Comparison of ENCODE assay signal across 8 cellular contexts in genomic region chr1:228647523-228648444, GRCh38.
DNase-seq lines count a peak whose midpoint lies in the region; ATAC-seq, FAIRE-seq and TF ChIP-seq lines count a peak whose summit lies in the region.

No MANE protein-coding gene starts in this region.

- CTCF ChIA-PET in A549 (lab: Yijun Ruan, JAX): interaction anchor here (0.9 to 1.4 kb wide), 2 partner anchors 16 to 580 kb away, joined by 3 to 4 read pairs; no protein-coding TSS in a partner anchor

- H3K9me3 ChIP-seq in A549 (no peaks in the 10 kb centered on the region), neuronal stem cell (replicated peaks in 1 of 2; ENCODE audit: control insufficient read depth in 2 of 2, insufficient read depth in 1 of 2, low read depth in 1 of 2, low read length in 2 of 2) (no peaks in the 10 kb centered on the region)

- H3K4me3 ChIP-seq in A549: peak overlapping the region; percentile 57
- peak overlapping the region; percentile 44 for H3K4me3 ChIP-seq in GM12865 (ENCODE audit: low read depth, low read length)
- H3K4me3 ChIP-seq in fibroblast of villous mesenchyme (ENCODE audit: low read depth, low read length): peak overlapping the region; percentile 62
- peak overlapping the region; percentile 81 to 89 for H3K4me3 ChIP-seq in neuronal stem cell (ENCODE audit: low read length in 2 of 2)

- TF ChIP-seq CTCF in A549 (IDR thresholded peaks at IDR 0.05) (no peak), GM12865 (IDR thresholded peaks at IDR 0.05; ENCODE audit: insufficient read depth, low read depth, low read length, missing control alignments) (no peak), fibroblast of villous mesenchyme (IDR thresholded peaks at IDR 0.05; ENCODE audit: insufficient read depth, low read depth, low read length) (no peak)

- peak overlapping the region; percentile 82 for H3K4me2 ChIP-seq in A549
- H3K4me2 ChIP-seq in neuronal stem cell (ENCODE audit: insufficient read depth, low read length, poor library complexity, severe bottlenecking): peak overlapping the region; percentile 96

- no peaks in the 10 kb centered on the region for H3K36me3 ChIP-seq in neuronal stem cell (replicated peaks in 1 of 2; ENCODE audit: control insufficient read depth in 2 of 2, insufficient read depth in 2 of 2, low read length in 2 of 2)

- FAIRE-seq in A549 (lab: Jason Lieb, UNC): no peak

- peak overlapping the region; percentile 76 for H3K18ac ChIP-seq in neuronal stem cell (ENCODE audit: low read length)

- H2BK15ac ChIP-seq in neuronal stem cell (ENCODE audit: low read length): no peak overlapping the region

- no peak overlapping the region for H4K91ac ChIP-seq in neuronal stem cell (ENCODE audit: low read depth, low read length, poor library complexity)

- no peak overlapping the region for H2BK5ac ChIP-seq in neuronal stem cell (ENCODE audit: low read length)

- TF ChIP-seq POLR2A in A549 (IDR thresholded peaks at IDR 0.05; ENCODE audit: low read length): peak; percentile 68
- no peak for TF ChIP-seq POLR2A in GM18505 (IDR thresholded peaks at IDR 0.05; ENCODE audit: borderline replicate concordance, extremely low read depth, insufficient read depth, insufficient read length)

- no peaks in the 10 kb centered on the region for H3K79me1 ChIP-seq in neuronal stem cell (ENCODE audit: low read depth, low read length)

- no peak overlapping the region for H4K8ac ChIP-seq in neuronal stem cell (ENCODE audit: low read depth, low read length)

- H3K23ac ChIP-seq in neuronal stem cell (ENCODE audit: low read depth, low read length, poor library complexity): peak overlapping the region; percentile 29

- peak overlapping the region; percentile 38 for H3K9ac ChIP-seq in neuronal stem cell (ENCODE audit: low read depth, low read length, poor library complexity)

- peaks cover 13 to 42% (median 40%) of the 10 kb centered on the region in 3 experiments for H3K27me3 ChIP-seq in neuronal stem cell (ENCODE audit: control insufficient read depth in 3 of 3, insufficient read depth in 3 of 3, low read depth in 1 of 3, low read length in 3 of 3)

- H3K4me1 ChIP-seq in A549 (peaks cover 14% of the 10 kb centered on the region), neuronal stem cell (ENCODE audit: control insufficient read depth in 2 of 2, insufficient read depth in 1 of 2, low read depth in 1 of 2, low read length in 2 of 2) (no peaks in the 10 kb centered on the region)

- no peak for TF ChIP-seq RAD21 in A549 (conservative IDR thresholded peaks at IDR 0.05 in 1 of 2, IDR thresholded peaks at IDR 0.05 in 1 of 2)

- no peak overlapping the region for H3K14ac ChIP-seq in neuronal stem cell (ENCODE audit: low read length)

- H3K4ac ChIP-seq in neuronal stem cell (ENCODE audit: low read length): no peak overlapping the region

- under 1% methylated on average over 53 of the region's 67 CpGs for WGBS in A549 (ENCODE audit: missing lambda C conversion rate)
- WGBS in neuronal stem cell (ENCODE audit: extremely low coverage in 2 of 2, insufficient read length in 2 of 2, insufficient replicate concordance in 1 of 2), 2 donors: no CpG with 5 or more reads among the region's 67 CpGs

- peak overlapping the region; percentile 81 to 87 for H3K27ac ChIP-seq in A549
- no peak overlapping the region for H3K27ac ChIP-seq in neuronal stem cell (replicated peaks; ENCODE audit: low read length)

- ATAC-seq in A549 (peak; percentile 89), GM18505 (IDR thresholded peaks at IDR 0.05; ENCODE audit: unreplicated experiment) (no peak), GM21390 (IDR thresholded peaks at IDR 0.05; ENCODE audit: unreplicated experiment) (no peak)

- H2AK5ac ChIP-seq in neuronal stem cell (ENCODE audit: low read depth, low read length): no peak overlapping the region

- H2BK12ac ChIP-seq in neuronal stem cell (ENCODE audit: low read length): no peak overlapping the region

- H2AFZ ChIP-seq in neuronal stem cell (ENCODE audit: low read length): peak overlapping the region; percentile 75

- POLR2A ChIA-PET in A549 (lab: Yijun Ruan, JAX): no interaction called here

- no peak for TF ChIP-seq EP300 in A549 (IDR thresholded peaks at IDR 0.05)

- peak; percentile 62 to 92 for DNase-seq in A549 (ENCODE audit: low read depth in 1 of 2, low spot score in 1 of 2)
- peak; percentile 9 for DNase-seq in GM12865 (ENCODE audit: low read depth)
- peak; percentile 75 for DNase-seq in NCI-H2227 (lab: John Stamatoyannopoulos, UW; ENCODE audit: unreplicated experiment)
- DNase-seq in activated CD8-positive, alpha-beta memory T cell treated with anti-CD3 and anti-CD28 coated beads for 24 hours: peak; percentile 69
- DNase-seq in fibroblast of villous mesenchyme (ENCODE audit: low read depth): peak; percentile 53
- peak; percentile 52 for DNase-seq in neuronal stem cell (ENCODE audit: low spot score)

- no peak overlapping the region for H2BK120ac ChIP-seq in neuronal stem cell (ENCODE audit: low read depth, low read length)

TF ChIP-seq in A549, 52 proteins besides CTCF, POLR2A, EP300 and RAD21 (continues in another document):
- TF ChIP-seq ZNF302 (CRISPR knock-in tag; IDR thresholded peaks at IDR 0.05) (no peak), E2F6 (IDR thresholded peaks at IDR 0.05; ENCODE audit: borderline replicate concordance, low read depth) (peak; percentile 55; the same call in 1 of the 2 replicates), BHLHE40 (IDR thresholded peaks at IDR 0.05; ENCODE audit: low read depth, low read length) (no peak), MAFK (IDR thresholded peaks at IDR 0.05; ENCODE audit: partially characterized antibody) (no peak), ATOH8 (CRISPR knock-in tag; IDR thresholded peaks at IDR 0.05; ENCODE audit: low read depth) (no peak), HDAC2 (IDR thresholded peaks at IDR 0.05) (peak; percentile 20; the same call in 1 of the 2 replicates), PBX3 (IDR thresholded peaks at IDR 0.05) (peak; percentile 25; the same call in 1 of the 2 replicates), NFE2L2 (conservative IDR thresholded peaks at IDR 0.05; ENCODE audit: low read length) (no peak), RARB (CRISPR knock-in tag; IDR thresholded peaks at IDR 0.05) (no peak), HOXB13 (CRISPR knock-in tag; IDR thresholded peaks at IDR 0.05; ENCODE audit: low read depth) (no peak), FOXS1 (CRISPR knock-in tag; IDR thresholded peaks at IDR 0.05) (no peak), HOXB5 (CRISPR knock-in tag; IDR thresholded peaks at IDR 0.05) (no peak), REST (IDR thresholded peaks at IDR 0.05) (no peak), RNF2 (IDR thresholded peaks at IDR 0.05; ENCODE audit: borderline replicate concordance, low read depth) (0 out of 2 replicates have a peak, but pooled peaks have one; percentile 24), ZC3H11A (IDR thresholded peaks at IDR 0.05) (no peak)

Comparison
In these comparisons a context has a peak if more than half of its experiments do, and no peak if none do; other contexts are left out.
1. ATAC-seq: peak in A549 (2 of 2); none in GM18505 (single experiment) and GM21390 (single experiment).
2. DNase-seq: peak in every context shown above with its lines; median percentile 77 in A549; 75 in NCI-H2227; 69 in activated CD8-positive, alpha-beta memory T cell treated with anti-CD3 and anti-CD28 coated beads for 24 hours; 53 in fibroblast of villous mesenchyme; 52 in neuronal stem cell; 9 in GM12865.
3. Peak in every context shown above with its lines, with median percentiles within 50 percentile points of each other: H3K4me3 ChIP-seq.